14 cellular contexts compared by ENCODE assay signal in the genomic region with DNA sequence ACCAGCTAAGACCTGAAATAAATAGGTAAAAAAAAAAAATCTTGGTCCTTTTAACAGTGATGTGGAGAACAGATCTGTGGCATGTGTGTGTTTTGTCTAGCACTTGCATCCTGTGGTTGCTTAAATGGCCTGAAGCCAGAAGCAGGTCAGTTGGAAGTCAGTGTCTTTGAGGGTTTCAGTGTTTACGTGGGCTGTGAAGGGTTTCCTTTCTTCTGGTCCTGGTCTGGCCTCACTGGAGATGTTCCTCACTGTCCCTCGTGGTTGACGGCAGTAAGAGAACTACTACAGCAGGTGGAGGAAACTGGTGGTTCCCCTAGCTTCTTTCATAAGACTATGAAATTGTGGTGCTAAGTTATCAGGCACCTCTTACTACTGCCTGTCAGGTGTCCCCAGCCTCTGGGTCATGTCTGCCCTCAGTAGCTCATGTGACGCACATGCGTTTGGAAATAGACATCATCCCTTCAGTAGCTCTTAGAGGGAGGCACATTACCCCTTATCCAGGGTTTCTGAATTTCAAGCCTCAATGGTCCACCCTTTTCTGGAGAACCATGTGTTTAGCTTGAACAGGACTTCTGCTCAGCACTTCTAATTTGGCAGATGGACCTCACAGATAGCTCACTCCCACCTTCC. TPM values are rescaled to one million over a fixed set of nuclear protein-coding genes. Genes with fewer than 3 reads are reported as not detected.
DNase-seq lines count a peak whose midpoint lies in the region; ATAC-seq, FAIRE-seq and TF ChIP-seq lines count a peak whose summit lies in the region.
"Had no signal": no experiment of that assay in that cellular context is flagged by ENCODE, and none has a peak within 500 bp of the region (broad histone marks: within the 10 kb centered on the region; RNA-seq: fewer than 3 reads in every experiment).

No MANE protein-coding gene starts in this region.

- intact Hi-C loops in breast epithelium (cut with DNase I; ENCODE audit: low total_unique reads), result no loop called here

- H3K27me3 ChIP-seq in BLaER1 (no peaks in the 10 kb centered on the region), MM.1S (replicated peaks; ENCODE audit: insufficient read depth, low read length) (no peaks in the 10 kb centered on the region), breast epithelium (no peaks in the 10 kb centered on the region)
- H3K27me3 ChIP-seq: uterus had no signal

- H3K9ac ChIP-seq in BLaER1 (no peak overlapping the region), MM.1S (ENCODE audit: low read length) (no peak overlapping the region)

- peak; percentile 99 for ATAC-seq in HG02884 (IDR thresholded peaks at IDR 0.05; ENCODE audit: unreplicated experiment)
- ATAC-seq: T-cell had no signal

- H3F3A ChIP-seq in MM.1S (ENCODE audit: insufficient read depth, low read length), result peaks cover 36% of the 10 kb centered on the region

- H3K4me1 ChIP-seq in BLaER1 (peaks cover 19% of the 10 kb centered on the region), MM.1S (ENCODE audit: low read length) (peaks cover 37% of the 10 kb centered on the region), breast epithelium (no peaks in the 10 kb centered on the region)
- H3K4me1 ChIP-seq: uterus had no signal

- no peak overlapping the region for H3K4me3 ChIP-seq in BLaER1
- no peak overlapping the region for H3K4me3 ChIP-seq in MM.1S (ENCODE audit: low read length)
- no peak overlapping the region for H3K4me3 ChIP-seq in breast epithelium
- H3K4me3 ChIP-seq: lung, uterus had no signal

- no peaks in the 10 kb centered on the region for H3K36me3 ChIP-seq in BLaER1
- H3K36me3 ChIP-seq in MM.1S (replicated peaks; ENCODE audit: insufficient read depth, low read length), result no peaks in the 10 kb centered on the region
- H3K36me3 ChIP-seq in breast epithelium, result no peaks in the 10 kb centered on the region
- H3K36me3 ChIP-seq: uterus had no signal

- no peaks in the 10 kb centered on the region for H3K79me2 ChIP-seq in MM.1S (ENCODE audit: low read length)

- peak overlapping the region; percentile 22; the same call in 1 of the 2 replicates for H2AFZ ChIP-seq in MM.1S (ENCODE audit: low read length)

- H3K4me2 ChIP-seq in BLaER1 (peak overlapping the region; percentile 25; the same call in 1 of the 2 replicates), MM.1S (ENCODE audit: low read depth, low read length) (peak overlapping the region; percentile 38)

- peak; percentile 54 for DNase-seq in GM19239 (ENCODE audit: insufficient read length, low spot score)
- peak; percentile 92 for DNase-seq in MM.1S
- DNase-seq in breast epithelium (ENCODE audit: low spot score in 2 of 2), result no peak
- no peak for DNase-seq in NCI-H187 (lab: John Stamatoyannopoulos, UW)
- no peak for DNase-seq in NCI-H2081 treated with DMSO at 0.1 percent for 48 hours (lab: John Stamatoyannopoulos, UW)
- DNase-seq in activated CD4-positive, alpha-beta T cell treated with anti-CD3 and anti-CD28 coated beads, Interleukin-2, amount 50 U/mL, for 48 hours, result no peak
- DNase-seq: activated effector memory CD4-positive, alpha-beta T cell treated with anti-CD3 and anti-CD28 coated beads, Interleukin-2, amount 50 U/mL, for 16 hours; NCI-H146; uterus had no signal

- TF ChIP-seq CTCF in MM.1S (IDR thresholded peaks at IDR 0.05; ENCODE audit: low read length) (peak; percentile 24), breast epithelium (IDR thresholded peaks at IDR 0.05) (no peak)

- no peaks in the 10 kb centered on the region for H3K9me2 ChIP-seq in MM.1S (replicated peaks; ENCODE audit: insufficient read depth, low read length)

- TF ChIP-seq POLR2A in breast epithelium (IDR thresholded peaks at IDR 0.05), result no peak

- FAIRE-seq in GM19239 (lab: Jason Lieb, UNC), result peak; percentile 96
- FAIRE-seq: endothelial cell of umbilical vein had no signal

- H4K20me1 ChIP-seq in BLaER1 (no peaks in the 10 kb centered on the region), MM.1S (ENCODE audit: insufficient read depth, low read length) (no peaks in the 10 kb centered on the region)

- H3K9me3 ChIP-seq in BLaER1, result no peaks in the 10 kb centered on the region
- no peaks in the 10 kb centered on the region for H3K9me3 ChIP-seq in MM.1S (replicated peaks; ENCODE audit: insufficient read depth, low read length)
- no peaks in the 10 kb centered on the region for H3K9me3 ChIP-seq in breast epithelium
- H3K9me3 ChIP-seq: uterus had no signal

- H3K27ac ChIP-seq in BLaER1, result no peak overlapping the region
- peak overlapping the region; percentile 65; the same call in 1 of the 2 replicates for H3K27ac ChIP-seq in MM.1S (ENCODE audit: low read length)
- H3K27ac ChIP-seq in breast epithelium, result no peak overlapping the region
- H3K27ac ChIP-seq: uterus had no signal

RNA-seq across cellular contexts. Expression of a gene that starts 59.4 kb away (rescaled TPM):
- not detected for total RNA-seq in breast epithelium
- total RNA-seq: endothelial cell of umbilical vein, lung, T-cell, uterus had no signal

Comparison
In these comparisons a context has a peak if more than half of its experiments do, and no peak if none do; other contexts are left out.
1. DNase-seq: peak in GM19239 (single experiment) and MM.1S (single experiment); none in breast epithelium (0 of 2), NCI-H187 (0 of 2), NCI-H2081 treated with DMSO at 0.1 percent for 48 hours (single experiment) and activated CD4-positive, alpha-beta T cell treated with anti-CD3 and anti-CD28 coated beads, Interleukin-2, amount 50 U/mL, for 48 hours (0 of 2).